ENCODE assay signal across 8 cellular contexts in genomic region chr11:56783448-56784041, GRCh38. TPM values are rescaled to one million over a fixed set of nuclear protein-coding genes. Genes with fewer than 3 reads are reported as not detected.
DNase-seq lines count a peak whose midpoint lies in the region; ATAC-seq and TF ChIP-seq lines count a peak whose summit lies in the region.

No MANE protein-coding gene starts in this region.

- H3K36me3 ChIP-seq in MM.1S (replicated peaks; ENCODE audit: insufficient read depth, low read length) (no peaks in the 10 kb centered on the region), SU-DHL-6 (ENCODE audit: low read length) (no peaks in the 10 kb centered on the region)

- H3K27me3 ChIP-seq in MM.1S (replicated peaks; ENCODE audit: insufficient read depth, low read length), result no peaks in the 10 kb centered on the region
- H3K27me3 ChIP-seq in SU-DHL-6 (ENCODE audit: low read length), result no peaks in the 10 kb centered on the region
- no peaks in the 10 kb centered on the region for H3K27me3 ChIP-seq in foreskin keratinocyte

- no peaks in the 10 kb centered on the region for H3K36me3 Mint-ChIP-seq in activated CD8-positive, alpha-beta T cell treated with anti-CD3 and anti-CD28 coated beads for 36 hours (ENCODE audit: low read depth)
- no peaks in the 10 kb centered on the region for H3K36me3 Mint-ChIP-seq in activated CD8-positive, alpha-beta T cell treated with anti-CD3 and anti-CD28 coated beads, Interleukin-2, amount 10 ng/mL, durations not matched to agents 7 days and 5 days (ENCODE audit: low read depth)

- CTCF ChIA-PET in activated CD8-positive, alpha-beta T cell treated with anti-CD3 and anti-CD28 coated beads for 36 hours (lab: Charles Lee), result interaction anchor here (0.7 to 2.8 kb wide), 7 partner anchors 10 to 596 kb away, joined by 3 to 17 read pairs (median 3); no protein-coding TSS in a partner anchor
- CTCF ChIA-PET in activated CD8-positive, alpha-beta T cell treated with anti-CD3 and anti-CD28 coated beads, Interleukin-2, amount 10 ng/mL, durations not matched to agents 7 days and 5 days (lab: Charles Lee), result interaction anchor here (1.0 to 2.0 kb wide), 2 partner anchors 21 to 466 kb away, joined by 3 to 6 read pairs; no protein-coding TSS in a partner anchor

- H2AFZ ChIP-seq in MM.1S (ENCODE audit: low read length) (peak overlapping the region; percentile 30), SU-DHL-6 (ENCODE audit: low read depth, low read length, severe bottlenecking) (no peak overlapping the region)

- H4K20me1 ChIP-seq in MM.1S (ENCODE audit: insufficient read depth, low read length), result no peaks in the 10 kb centered on the region
- 0 out of 2 replicates have a peak, but pooled peaks cover 3% of the 10 kb centered on the region for H4K20me1 ChIP-seq in SU-DHL-6 (ENCODE audit: low read depth, low read length)

- H3K9me3 ChIP-seq in MM.1S (replicated peaks; ENCODE audit: insufficient read depth, low read length) (no peaks in the 10 kb centered on the region), SU-DHL-6 (ENCODE audit: insufficient read depth, low read length) (no peaks in the 10 kb centered on the region)

- peak; percentile 80 for TF ChIP-seq CTCF in activated CD8-positive, alpha-beta T cell treated with anti-CD3 and anti-CD28 coated beads for 36 hours (IDR thresholded peaks at IDR 0.05)
- peak; percentile 57 for TF ChIP-seq CTCF in MM.1S (IDR thresholded peaks at IDR 0.05; ENCODE audit: low read length)
- peak; percentile 48 for TF ChIP-seq CTCF in SU-DHL-6 (IDR thresholded peaks at IDR 0.05; ENCODE audit: insufficient read depth, low read length, poor library complexity, severe bottlenecking)
- peak; percentile 77 for TF ChIP-seq CTCF in foreskin keratinocyte (conservative IDR thresholded peaks at IDR 0.05)

- POLR2A ChIA-PET in activated CD8-positive, alpha-beta T cell treated with anti-CD3 and anti-CD28 coated beads for 36 hours (lab: Charles Lee), result no interaction called here
- POLR2A ChIA-PET in activated CD8-positive, alpha-beta T cell treated with anti-CD3 and anti-CD28 coated beads, Interleukin-2, amount 10 ng/mL, durations not matched to agents 7 days and 5 days (lab: Charles Lee), result no interaction called here

- H3K4me1 Mint-ChIP-seq in activated CD8-positive, alpha-beta T cell treated with anti-CD3 and anti-CD28 coated beads for 36 hours (ENCODE audit: low read depth), result no peaks in the 10 kb centered on the region
- no peaks in the 10 kb centered on the region for H3K4me1 Mint-ChIP-seq in activated CD8-positive, alpha-beta T cell treated with anti-CD3 and anti-CD28 coated beads, Interleukin-2, amount 10 ng/mL, durations not matched to agents 7 days and 5 days (ENCODE audit: low read depth)

- H3K27ac Mint-ChIP-seq in activated CD8-positive, alpha-beta T cell treated with anti-CD3 and anti-CD28 coated beads for 36 hours, result no peak overlapping the region
- H3K27ac Mint-ChIP-seq in activated CD8-positive, alpha-beta T cell treated with anti-CD3 and anti-CD28 coated beads, Interleukin-2, amount 10 ng/mL, durations not matched to agents 7 days and 5 days, result no peak overlapping the region

- H3K9ac ChIP-seq in MM.1S (ENCODE audit: low read length) (no peak overlapping the region; the same call in 1 of the 2 replicates), SU-DHL-6 (ENCODE audit: low read length) (no peak overlapping the region)

- H3K27ac ChIP-seq in MM.1S (ENCODE audit: low read length) (no peak overlapping the region), SU-DHL-6 (ENCODE audit: low read depth, low read length) (no peak overlapping the region), foreskin keratinocyte (no peak overlapping the region)

- H3K79me2 ChIP-seq in MM.1S (ENCODE audit: low read length) (no peaks in the 10 kb centered on the region), SU-DHL-6 (ENCODE audit: insufficient read depth, low read length) (no peaks in the 10 kb centered on the region)

- ATAC-seq in activated CD8-positive, alpha-beta T cell treated with anti-CD3 and anti-CD28 coated beads for 36 hours, result no peak
- ATAC-seq in activated CD8-positive, alpha-beta T cell treated with anti-CD3 and anti-CD28 coated beads, Interleukin-2, amount 10 ng/mL, durations not matched to agents 7 days and 5 days, result no peak
- ATAC-seq in foreskin keratinocyte, result peak; percentile 50

- intact Hi-C loops in activated CD8-positive, alpha-beta T cell treated with anti-CD3 and anti-CD28 coated beads for 36 hours (cut with micrococcal nuclease), result no loop called here

- no peaks in the 10 kb centered on the region for H3F3A ChIP-seq in MM.1S (ENCODE audit: insufficient read depth, low read length)
- H3F3A ChIP-seq in SU-DHL-6 (ENCODE audit: insufficient read depth), result no peaks in the 10 kb centered on the region

- no peak for DNase-seq in activated CD8-positive, alpha-beta T cell treated with anti-CD3 and anti-CD28 coated beads for 36 hours
- DNase-seq in activated CD8-positive, alpha-beta T cell treated with anti-CD3 and anti-CD28 coated beads, Interleukin-2, amount 10 ng/mL, durations not matched to agents 7 days and 5 days, result no peak
- DNase-seq in MM.1S, result peak; percentile 65
- DNase-seq in foreskin keratinocyte, result peak; percentile 6 to 39
- DNase-seq in skeletal muscle cell (ENCODE audit: low read depth), result peak; percentile 9
- DNase-seq in UCSD-AML1 (lab: John Stamatoyannopoulos, UW; ENCODE audit: unreplicated experiment), result no peak
- no peak for DNase-seq in occipital lobe (lab: John Stamatoyannopoulos, UW)

- H3K9me2 ChIP-seq in MM.1S (replicated peaks; ENCODE audit: insufficient read depth, low read length), result no peaks in the 10 kb centered on the region
- no peaks in the 10 kb centered on the region for H3K9me2 ChIP-seq in SU-DHL-6 (replicated peaks; ENCODE audit: insufficient read depth, low read length)

- H3K4me1 ChIP-seq in MM.1S (ENCODE audit: low read length) (no peaks in the 10 kb centered on the region), foreskin keratinocyte (no peaks in the 10 kb centered on the region)

- no peaks in the 10 kb centered on the region for H3K9me3 Mint-ChIP-seq in activated CD8-positive, alpha-beta T cell treated with anti-CD3 and anti-CD28 coated beads for 36 hours
- H3K9me3 Mint-ChIP-seq in activated CD8-positive, alpha-beta T cell treated with anti-CD3 and anti-CD28 coated beads, Interleukin-2, amount 10 ng/mL, durations not matched to agents 7 days and 5 days (ENCODE audit: insufficient read depth), result no peaks in the 10 kb centered on the region

- no peak overlapping the region for H3K4me3 Mint-ChIP-seq in activated CD8-positive, alpha-beta T cell treated with anti-CD3 and anti-CD28 coated beads for 36 hours
- H3K4me3 Mint-ChIP-seq in activated CD8-positive, alpha-beta T cell treated with anti-CD3 and anti-CD28 coated beads, Interleukin-2, amount 10 ng/mL, durations not matched to agents 7 days and 5 days, result no peak overlapping the region

- H3K4me3 ChIP-seq in MM.1S (ENCODE audit: low read length), result peak overlapping the region; percentile 42
- no peak overlapping the region for H3K4me3 ChIP-seq in SU-DHL-6 (ENCODE audit: insufficient read depth, low read length, poor library complexity, severe bottlenecking)
- H3K4me3 ChIP-seq in skeletal muscle cell (ENCODE audit: low read depth, low read length), result no peak overlapping the region

- H3K4me2 ChIP-seq in MM.1S (ENCODE audit: low read depth, low read length), result peak overlapping the region; percentile 41; the same call in 1 of the 2 replicates
- no peak overlapping the region for H3K4me2 ChIP-seq in SU-DHL-6 (ENCODE audit: low read depth, low read length, poor library complexity, severe bottlenecking)

- no peaks in the 10 kb centered on the region for H3K27me3 Mint-ChIP-seq in activated CD8-positive, alpha-beta T cell treated with anti-CD3 and anti-CD28 coated beads for 36 hours
- H3K27me3 Mint-ChIP-seq in activated CD8-positive, alpha-beta T cell treated with anti-CD3 and anti-CD28 coated beads, Interleukin-2, amount 10 ng/mL, durations not matched to agents 7 days and 5 days (ENCODE audit: low read depth), result no peaks in the 10 kb centered on the region

RNA-seq across cellular contexts. Expression of gene OR9G4, which starts 35.0 kb away (rescaled TPM):
- not detected for total RNA-seq in activated CD8-positive, alpha-beta T cell treated with anti-CD3 and anti-CD28 coated beads for 36 hours
- not detected for total RNA-seq in activated CD8-positive, alpha-beta T cell treated with anti-CD3 and anti-CD28 coated beads, Interleukin-2, amount 10 ng/mL, durations not matched to agents 7 days and 5 days
- not detected in 2 replicates for total RNA-seq in foreskin keratinocyte
- polyA plus RNA-seq in foreskin keratinocyte, result not detected in 2 replicates
- total RNA-seq in occipital lobe, result not detected

Comparison
In these comparisons a context has a peak if more than half of its experiments do, and no peak if none do; other contexts are left out.
1. DNase-seq: peak in MM.1S (single experiment), foreskin keratinocyte (2 of 2) and skeletal muscle cell (single experiment); none in activated CD8-positive, alpha-beta T cell treated with anti-CD3 and anti-CD28 coated beads for 36 hours (single experiment), activated CD8-positive, alpha-beta T cell treated with anti-CD3 and anti-CD28 coated beads, Interleukin-2, amount 10 ng/mL, durations not matched to agents 7 days and 5 days (single experiment), UCSD-AML1 (single experiment) and occipital lobe (single experiment).
2. Peak in every context shown above with its lines, with median percentiles within 50 percentile points of each other: CTCF ChIP-seq.